ENCODE assay signal across 2 cellular contexts in the genomic region with DNA sequence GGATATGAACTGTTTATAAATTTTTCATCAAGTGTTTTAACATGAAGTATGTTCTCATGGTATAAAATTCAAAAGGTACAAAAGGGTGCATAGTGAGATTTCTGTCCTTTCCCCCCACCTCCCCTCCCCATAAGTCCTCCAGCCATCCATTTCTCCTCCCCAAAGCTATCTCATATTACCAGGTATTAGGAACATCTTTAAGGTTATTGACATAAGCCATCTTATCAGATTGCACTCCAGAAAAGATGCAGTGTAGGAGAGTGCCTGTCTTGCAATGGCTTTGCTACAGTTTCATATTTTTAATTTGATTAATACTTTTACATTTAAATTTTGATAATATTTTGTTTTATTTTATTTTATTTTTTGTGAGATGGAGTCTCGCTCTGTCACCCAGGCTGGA.
TF ChIP-seq lines count a peak whose summit lies in the region.

No MANE protein-coding gene starts in this region.

TF ChIP-seq in HepG2, 621 proteins besides CTCF, POLR2A, EP300 and RAD21:
- TF ChIP-seq, protein P1, sequence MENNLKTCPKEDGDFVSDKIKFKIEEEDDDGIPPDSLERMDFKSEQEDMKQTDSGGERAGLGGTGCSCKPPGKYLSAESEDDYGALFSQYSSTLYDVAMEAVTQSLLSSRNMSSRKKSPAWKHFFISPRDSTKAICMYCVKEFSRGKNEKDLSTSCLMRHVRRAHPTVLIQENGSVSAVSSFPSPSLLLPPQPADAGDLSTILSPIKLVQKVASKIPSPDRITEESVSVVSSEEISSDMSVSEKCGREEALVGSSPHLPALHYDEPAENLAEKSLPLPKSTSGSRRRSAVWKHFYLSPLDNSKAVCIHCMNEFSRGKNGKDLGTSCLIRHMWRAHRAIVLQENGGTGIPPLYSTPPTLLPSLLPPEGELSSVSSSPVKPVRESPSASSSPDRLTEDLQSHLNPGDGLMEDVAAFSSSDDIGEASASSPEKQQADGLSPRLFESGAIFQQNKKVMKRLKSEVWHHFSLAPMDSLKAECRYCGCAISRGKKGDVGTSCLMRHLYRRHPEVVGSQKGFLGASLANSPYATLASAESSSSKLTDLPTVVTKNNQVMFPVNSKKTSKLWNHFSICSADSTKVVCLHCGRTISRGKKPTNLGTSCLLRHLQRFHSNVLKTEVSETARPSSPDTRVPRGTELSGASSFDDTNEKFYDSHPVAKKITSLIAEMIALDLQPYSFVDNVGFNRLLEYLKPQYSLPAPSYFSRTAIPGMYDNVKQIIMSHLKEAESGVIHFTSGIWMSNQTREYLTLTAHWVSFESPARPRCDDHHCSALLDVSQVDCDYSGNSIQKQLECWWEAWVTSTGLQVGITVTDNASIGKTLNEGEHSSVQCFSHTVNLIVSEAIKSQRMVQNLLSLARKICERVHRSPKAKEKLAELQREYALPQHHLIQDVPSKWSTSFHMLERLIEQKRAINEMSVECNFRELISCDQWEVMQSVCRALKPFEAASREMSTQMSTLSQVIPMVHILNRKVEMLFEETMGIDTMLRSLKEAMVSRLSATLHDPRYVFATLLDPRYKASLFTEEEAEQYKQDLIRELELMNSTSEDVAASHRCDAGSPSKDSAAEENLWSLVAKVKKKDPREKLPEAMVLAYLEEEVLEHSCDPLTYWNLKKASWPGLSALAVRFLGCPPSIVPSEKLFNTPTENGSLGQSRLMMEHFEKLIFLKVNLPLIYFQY (CRISPR knock-in tag; IDR thresholded peaks at IDR 0.05; ENCODE audit: borderline replicate concordance): no peak
- TF ChIP-seq HNRNPK (IDR thresholded peaks at IDR 0.05; ENCODE audit: low read depth, low read length, poor library complexity, severe bottlenecking): peak; percentile 50

TF ChIP-seq in K562, 482 proteins besides CTCF, POLR2A, EP300 and RAD21 (continues in another document):
- TF ChIP-seq BDP1 (IDR thresholded peaks at IDR 0.05; ENCODE audit: insufficient read depth, insufficient read length): no peak
- TF ChIP-seq ZNF140 (CRISPR knock-in tag; IDR thresholded peaks at IDR 0.05): no peak
- TF ChIP-seq, protein P2, sequence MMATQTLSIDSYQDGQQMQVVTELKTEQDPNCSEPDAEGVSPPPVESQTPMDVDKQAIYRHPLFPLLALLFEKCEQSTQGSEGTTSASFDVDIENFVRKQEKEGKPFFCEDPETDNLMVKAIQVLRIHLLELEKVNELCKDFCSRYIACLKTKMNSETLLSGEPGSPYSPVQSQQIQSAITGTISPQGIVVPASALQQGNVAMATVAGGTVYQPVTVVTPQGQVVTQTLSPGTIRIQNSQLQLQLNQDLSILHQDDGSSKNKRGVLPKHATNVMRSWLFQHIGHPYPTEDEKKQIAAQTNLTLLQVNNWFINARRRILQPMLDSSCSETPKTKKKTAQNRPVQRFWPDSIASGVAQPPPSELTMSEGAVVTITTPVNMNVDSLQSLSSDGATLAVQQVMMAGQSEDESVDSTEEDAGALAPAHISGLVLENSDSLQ (IDR thresholded peaks at IDR 0.05): no peak
- no peak for TF ChIP-seq EZH2 (IDR thresholded peaks at IDR 0.05; ENCODE audit: borderline replicate concordance, low read depth, low read length)
- TF ChIP-seq LEF1 (IDR thresholded peaks at IDR 0.05): no peak
- TF ChIP-seq SIX5 (IDR thresholded peaks at IDR 0.05; ENCODE audit: borderline replicate concordance in 1 of 2, insufficient read depth in 1 of 2, low read depth in 1 of 2, low read length in 2 of 2): no peak
- TF ChIP-seq, protein P3, sequence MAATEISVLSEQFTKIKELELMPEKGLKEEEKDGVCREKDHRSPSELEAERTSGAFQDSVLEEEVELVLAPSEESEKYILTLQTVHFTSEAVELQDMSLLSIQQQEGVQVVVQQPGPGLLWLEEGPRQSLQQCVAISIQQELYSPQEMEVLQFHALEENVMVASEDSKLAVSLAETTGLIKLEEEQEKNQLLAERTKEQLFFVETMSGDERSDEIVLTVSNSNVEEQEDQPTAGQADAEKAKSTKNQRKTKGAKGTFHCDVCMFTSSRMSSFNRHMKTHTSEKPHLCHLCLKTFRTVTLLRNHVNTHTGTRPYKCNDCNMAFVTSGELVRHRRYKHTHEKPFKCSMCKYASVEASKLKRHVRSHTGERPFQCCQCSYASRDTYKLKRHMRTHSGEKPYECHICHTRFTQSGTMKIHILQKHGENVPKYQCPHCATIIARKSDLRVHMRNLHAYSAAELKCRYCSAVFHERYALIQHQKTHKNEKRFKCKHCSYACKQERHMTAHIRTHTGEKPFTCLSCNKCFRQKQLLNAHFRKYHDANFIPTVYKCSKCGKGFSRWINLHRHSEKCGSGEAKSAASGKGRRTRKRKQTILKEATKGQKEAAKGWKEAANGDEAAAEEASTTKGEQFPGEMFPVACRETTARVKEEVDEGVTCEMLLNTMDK (IDR thresholded peaks at IDR 0.05; ENCODE audit: borderline replicate concordance, insufficient read depth, low read depth, low read length, poor library complexity, severe bottlenecking): no peak
- TF ChIP-seq ESRRA (IDR thresholded peaks at IDR 0.05; ENCODE audit: borderline replicate concordance, low read depth): no peak
- TF ChIP-seq, protein P4, sequence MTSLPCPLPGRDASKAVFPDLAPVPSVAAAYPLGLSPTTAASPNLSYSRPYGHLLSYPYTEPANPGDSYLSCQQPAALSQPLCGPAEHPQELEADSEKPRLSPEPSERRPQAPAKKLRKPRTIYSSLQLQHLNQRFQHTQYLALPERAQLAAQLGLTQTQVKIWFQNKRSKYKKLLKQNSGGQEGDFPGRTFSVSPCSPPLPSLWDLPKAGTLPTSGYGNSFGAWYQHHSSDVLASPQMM (CRISPR knock-in tag; IDR thresholded peaks at IDR 0.05): no peak
- no peak for TF ChIP-seq NR2C2 (CRISPR knock-in tag; IDR thresholded peaks at IDR 0.05)
- TF ChIP-seq NR2C2 (tag; IDR thresholded peaks at IDR 0.05): no peak
- TF ChIP-seq, protein P5, sequence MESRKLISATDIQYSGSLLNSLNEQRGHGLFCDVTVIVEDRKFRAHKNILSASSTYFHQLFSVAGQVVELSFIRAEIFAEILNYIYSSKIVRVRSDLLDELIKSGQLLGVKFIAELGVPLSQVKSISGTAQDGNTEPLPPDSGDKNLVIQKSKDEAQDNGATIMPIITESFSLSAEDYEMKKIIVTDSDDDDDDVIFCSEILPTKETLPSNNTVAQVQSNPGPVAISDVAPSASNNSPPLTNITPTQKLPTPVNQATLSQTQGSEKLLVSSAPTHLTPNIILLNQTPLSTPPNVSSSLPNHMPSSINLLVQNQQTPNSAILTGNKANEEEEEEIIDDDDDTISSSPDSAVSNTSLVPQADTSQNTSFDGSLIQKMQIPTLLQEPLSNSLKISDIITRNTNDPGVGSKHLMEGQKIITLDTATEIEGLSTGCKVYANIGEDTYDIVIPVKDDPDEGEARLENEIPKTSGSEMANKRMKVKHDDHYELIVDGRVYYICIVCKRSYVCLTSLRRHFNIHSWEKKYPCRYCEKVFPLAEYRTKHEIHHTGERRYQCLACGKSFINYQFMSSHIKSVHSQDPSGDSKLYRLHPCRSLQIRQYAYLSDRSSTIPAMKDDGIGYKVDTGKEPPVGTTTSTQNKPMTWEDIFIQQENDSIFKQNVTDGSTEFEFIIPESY (CRISPR knock-in tag; IDR thresholded peaks at IDR 0.05): no peak
- TF ChIP-seq LCOR (CRISPR knock-in tag; IDR thresholded peaks at IDR 0.05): no peak
- TF ChIP-seq PHTF2 (CRISPR knock-in tag; IDR thresholded peaks at IDR 0.05): no peak
- TF ChIP-seq, protein P6, sequence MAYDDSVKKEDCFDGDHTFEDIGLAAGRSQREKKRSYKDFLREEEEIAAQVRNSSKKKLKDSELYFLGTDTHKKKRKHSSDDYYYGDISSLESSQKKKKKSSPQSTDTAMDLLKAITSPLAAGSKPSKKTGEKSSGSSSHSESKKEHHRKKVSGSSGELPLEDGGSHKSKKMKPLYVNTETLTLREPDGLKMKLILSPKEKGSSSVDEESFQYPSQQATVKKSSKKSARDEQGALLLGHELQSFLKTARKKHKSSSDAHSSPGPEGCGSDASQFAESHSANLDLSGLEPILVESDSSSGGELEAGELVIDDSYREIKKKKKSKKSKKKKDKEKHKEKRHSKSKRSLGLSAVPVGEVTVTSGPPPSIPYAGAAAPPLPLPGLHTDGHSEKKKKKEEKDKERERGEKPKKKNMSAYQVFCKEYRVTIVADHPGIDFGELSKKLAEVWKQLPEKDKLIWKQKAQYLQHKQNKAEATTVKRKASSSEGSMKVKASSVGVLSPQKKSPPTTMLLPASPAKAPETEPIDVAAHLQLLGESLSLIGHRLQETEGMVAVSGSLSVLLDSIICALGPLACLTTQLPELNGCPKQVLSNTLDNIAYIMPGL (CRISPR knock-in tag; IDR thresholded peaks at IDR 0.05): no peak
- peak; percentile 34; the same call in 1 of the 2 replicates for TF ChIP-seq ARID1B (IDR thresholded peaks at IDR 0.05)
- no peak for TF ChIP-seq ZNF239 (CRISPR knock-in tag; IDR thresholded peaks at IDR 0.05)
- TF ChIP-seq, protein P7, sequence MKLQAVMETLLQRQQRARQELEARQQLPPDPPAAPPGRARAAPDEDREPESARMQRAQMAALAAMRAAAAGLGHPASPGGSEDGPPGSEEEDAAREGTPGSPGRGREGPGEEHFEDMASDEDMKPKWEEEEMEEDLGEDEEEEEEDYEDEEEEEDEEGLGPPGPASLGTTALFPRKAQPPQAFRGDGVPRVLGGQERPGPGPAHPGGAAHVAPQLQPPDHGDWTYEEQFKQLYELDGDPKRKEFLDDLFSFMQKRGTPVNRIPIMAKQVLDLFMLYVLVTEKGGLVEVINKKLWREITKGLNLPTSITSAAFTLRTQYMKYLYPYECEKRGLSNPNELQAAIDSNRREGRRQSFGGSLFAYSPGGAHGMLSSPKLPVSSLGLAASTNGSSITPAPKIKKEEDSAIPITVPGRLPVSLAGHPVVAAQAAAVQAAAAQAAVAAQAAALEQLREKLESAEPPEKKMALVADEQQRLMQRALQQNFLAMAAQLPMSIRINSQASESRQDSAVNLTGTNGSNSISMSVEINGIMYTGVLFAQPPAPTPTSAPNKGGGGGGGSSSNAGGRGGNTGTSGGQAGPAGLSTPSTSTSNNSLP (IDR thresholded peaks at IDR 0.05; ENCODE audit: borderline replicate concordance, low read depth, low read length): no peak
- no peak for TF ChIP-seq EGR1 (conservative IDR thresholded peaks at IDR 0.05)
- TF ChIP-seq NR2C1 (IDR thresholded peaks at IDR 0.05): no peak
- TF ChIP-seq NR2C1 (tag; IDR thresholded peaks at IDR 0.05): no peak
- TF ChIP-seq, protein P8, sequence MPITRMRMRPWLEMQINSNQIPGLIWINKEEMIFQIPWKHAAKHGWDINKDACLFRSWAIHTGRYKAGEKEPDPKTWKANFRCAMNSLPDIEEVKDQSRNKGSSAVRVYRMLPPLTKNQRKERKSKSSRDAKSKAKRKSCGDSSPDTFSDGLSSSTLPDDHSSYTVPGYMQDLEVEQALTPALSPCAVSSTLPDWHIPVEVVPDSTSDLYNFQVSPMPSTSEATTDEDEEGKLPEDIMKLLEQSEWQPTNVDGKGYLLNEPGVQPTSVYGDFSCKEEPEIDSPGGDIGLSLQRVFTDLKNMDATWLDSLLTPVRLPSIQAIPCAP (CRISPR knock-in tag; IDR thresholded peaks at IDR 0.05; ENCODE audit: borderline replicate concordance): no peak
- TF ChIP-seq ZNF644 (tag; IDR thresholded peaks at IDR 0.05; ENCODE audit: low read depth): no peak
- TF ChIP-seq, protein P9, sequence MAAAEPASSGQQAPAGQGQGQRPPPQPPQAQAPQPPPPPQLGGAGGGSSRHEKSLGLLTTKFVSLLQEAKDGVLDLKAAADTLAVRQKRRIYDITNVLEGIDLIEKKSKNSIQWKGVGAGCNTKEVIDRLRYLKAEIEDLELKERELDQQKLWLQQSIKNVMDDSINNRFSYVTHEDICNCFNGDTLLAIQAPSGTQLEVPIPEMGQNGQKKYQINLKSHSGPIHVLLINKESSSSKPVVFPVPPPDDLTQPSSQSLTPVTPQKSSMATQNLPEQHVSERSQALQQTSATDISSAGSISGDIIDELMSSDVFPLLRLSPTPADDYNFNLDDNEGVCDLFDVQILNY (CRISPR knock-in tag; IDR thresholded peaks at IDR 0.05): no peak
- TF ChIP-seq, protein P10, sequence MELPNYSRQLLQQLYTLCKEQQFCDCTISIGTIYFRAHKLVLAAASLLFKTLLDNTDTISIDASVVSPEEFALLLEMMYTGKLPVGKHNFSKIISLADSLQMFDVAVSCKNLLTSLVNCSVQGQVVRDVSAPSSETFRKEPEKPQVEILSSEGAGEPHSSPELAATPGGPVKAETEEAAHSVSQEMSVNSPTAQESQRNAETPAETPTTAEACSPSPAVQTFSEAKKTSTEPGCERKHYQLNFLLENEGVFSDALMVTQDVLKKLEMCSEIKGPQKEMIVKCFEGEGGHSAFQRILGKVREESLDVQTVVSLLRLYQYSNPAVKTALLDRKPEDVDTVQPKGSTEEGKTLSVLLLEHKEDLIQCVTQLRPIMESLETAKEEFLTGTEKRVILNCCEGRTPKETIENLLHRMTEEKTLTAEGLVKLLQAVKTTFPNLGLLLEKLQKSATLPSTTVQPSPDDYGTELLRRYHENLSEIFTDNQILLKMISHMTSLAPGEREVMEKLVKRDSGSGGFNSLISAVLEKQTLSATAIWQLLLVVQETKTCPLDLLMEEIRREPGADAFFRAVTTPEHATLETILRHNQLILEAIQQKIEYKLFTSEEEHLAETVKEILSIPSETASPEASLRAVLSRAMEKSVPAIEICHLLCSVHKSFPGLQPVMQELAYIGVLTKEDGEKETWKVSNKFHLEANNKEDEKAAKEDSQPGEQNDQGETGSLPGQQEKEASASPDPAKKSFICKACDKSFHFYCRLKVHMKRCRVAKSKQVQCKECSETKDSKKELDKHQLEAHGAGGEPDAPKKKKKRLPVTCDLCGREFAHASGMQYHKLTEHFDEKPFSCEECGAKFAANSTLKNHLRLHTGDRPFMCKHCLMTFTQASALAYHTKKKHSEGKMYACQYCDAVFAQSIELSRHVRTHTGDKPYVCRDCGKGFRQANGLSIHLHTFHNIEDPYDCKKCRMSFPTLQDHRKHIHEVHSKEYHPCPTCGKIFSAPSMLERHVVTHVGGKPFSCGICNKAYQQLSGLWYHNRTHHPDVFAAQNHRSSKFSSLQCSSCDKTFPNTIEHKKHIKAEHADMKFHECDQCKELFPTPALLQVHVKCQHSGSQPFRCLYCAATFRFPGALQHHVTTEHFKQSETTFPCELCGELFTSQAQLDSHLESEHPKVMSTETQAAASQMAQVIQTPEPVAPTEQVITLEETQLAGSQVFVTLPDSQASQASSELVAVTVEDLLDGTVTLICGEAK (IDR thresholded peaks at IDR 0.05): no peak
- TF ChIP-seq, protein P10 (CRISPR knock-in tag; IDR thresholded peaks at IDR 0.05): no peak
